9 cellular contexts compared by ENCODE assay signal in the genomic region with DNA sequence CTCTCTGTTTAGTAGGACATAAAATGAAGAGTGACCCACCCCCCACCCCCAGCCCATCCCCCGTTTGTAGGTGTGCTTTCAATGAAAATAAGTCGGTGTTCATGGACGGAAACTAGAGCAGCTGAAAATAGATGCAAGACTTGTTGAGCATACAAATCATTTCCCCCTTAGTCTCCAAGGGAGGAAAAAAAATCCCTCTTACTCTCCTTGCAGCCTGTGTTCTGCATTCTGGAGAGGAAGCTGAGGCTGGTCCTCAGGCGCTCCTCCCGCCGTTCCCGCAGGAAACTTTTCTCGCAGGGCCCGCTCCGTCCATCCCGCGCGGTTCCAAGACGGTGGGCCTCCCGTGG.
A peak's percentile ranks its signal among the peaks of the same experiment; 100 is the strongest.
DNase-seq lines count a peak whose midpoint lies in the region; ATAC-seq and TF ChIP-seq lines count a peak whose summit lies in the region.
"Had no signal": no experiment of that assay in that cellular context is flagged by ENCODE, and none has a peak within 500 bp of the region (broad histone marks: within the 10 kb centered on the region; RNA-seq: fewer than 3 reads in every experiment).

No MANE protein-coding gene starts in this region.

- ATAC-seq in left cardiac atrium: no peak
- no peak for ATAC-seq in HG02885 (IDR thresholded peaks at IDR 0.05; ENCODE audit: poor library complexity, unreplicated experiment)
- no peak for ATAC-seq in GM19467 (IDR thresholded peaks at IDR 0.05; ENCODE audit: unreplicated experiment)

- TF ChIP-seq CTCF in cardiac muscle cell (IDR thresholded peaks at IDR 0.05; ENCODE audit: low read depth, low read length) (no peak), choroid plexus epithelial cell (conservative IDR thresholded peaks at IDR 0.05; ENCODE audit: low read depth, low read length) (no peak), uterus (IDR thresholded peaks at IDR 0.05) (no peak)

- H3K9me3 ChIP-seq in cardiac muscle cell (ENCODE audit: low read depth) (no peaks in the 10 kb centered on the region), mesodermal cell (ENCODE audit: control insufficient read depth, low read length) (no peaks in the 10 kb centered on the region), uterus (no peaks in the 10 kb centered on the region)

- TF ChIP-seq POLR2A in uterus (IDR thresholded peaks at IDR 0.05): no peak

- 1 to 3% methylated on average over 10 to 12 of the region's 15 CpGs for WGBS in mesodermal cell (ENCODE audit: insufficient coverage in 2 of 2), 2 experiments

- no peaks in the 10 kb centered on the region for H3K36me3 ChIP-seq in cardiac muscle cell
- H3K36me3 ChIP-seq in mesodermal cell (ENCODE audit: control insufficient read depth, insufficient read depth, low read length): no peaks in the 10 kb centered on the region
- no peaks in the 10 kb centered on the region for H3K36me3 ChIP-seq in uterus

- intact Hi-C loops in left cardiac atrium (cut with DNase I): loop anchor here in 1 of 2 donors (10.0 kb wide), 1 partner anchor 110 kb away; no protein-coding TSS in a partner anchor
- intact Hi-C loops in uterus (cut with DNase I; ENCODE audit: low total_unique reads): no loop called here

- DNase-seq in cardiac muscle cell (ENCODE audit: low read depth in 1 of 2, low spot score in 1 of 2) (no peak), left cardiac atrium (no peak), choroid plexus epithelial cell (ENCODE audit: low read depth) (no peak), uterus (no peak), RPMI8226 (no peak)
- DNase-seq: CD4-positive, alpha-beta memory T cell had no signal

- H3K4me1 ChIP-seq in cardiac muscle cell (ENCODE audit: low read depth) (no peaks in the 10 kb centered on the region), mesodermal cell (ENCODE audit: control insufficient read depth, insufficient read depth, low read length, poor library complexity, severe bottlenecking) (no peaks in the 10 kb centered on the region), uterus (no peaks in the 10 kb centered on the region)

- H3K4me3 ChIP-seq in cardiac muscle cell (peak overlapping the region; percentile 85), choroid plexus epithelial cell (ENCODE audit: low read depth, low read length) (peak overlapping the region; percentile 62), mesodermal cell (ENCODE audit: extremely low read depth, insufficient read depth, low read length, poor library complexity, severe bottlenecking) (peak overlapping the region; percentile 43), uterus (peak overlapping the region; percentile 41 to 62)

- H3K27ac ChIP-seq in cardiac muscle cell: no peak overlapping the region
- no peak overlapping the region for H3K27ac ChIP-seq in mesodermal cell (ENCODE audit: low read depth, low read length, severe bottlenecking)
- peak overlapping the region; percentile 55 to 71 for H3K27ac ChIP-seq in uterus

- peaks cover 52% of the 10 kb centered on the region for H3K27me3 ChIP-seq in cardiac muscle cell
- H3K27me3 ChIP-seq in uterus: no peaks in the 10 kb centered on the region

Comparison
In these comparisons a context has a peak if more than half of its experiments do, and no peak if none do; other contexts are left out.
1. H3K27ac ChIP-seq: peak in uterus (2 of 2); none in cardiac muscle cell (single experiment) and mesodermal cell (single experiment).
2. Peak in every context shown above with its lines, with median percentiles within 50 percentile points of each other: H3K4me3 ChIP-seq.